Comparison of ENCODE assay signal across 9 cellular contexts in the genomic region with DNA sequence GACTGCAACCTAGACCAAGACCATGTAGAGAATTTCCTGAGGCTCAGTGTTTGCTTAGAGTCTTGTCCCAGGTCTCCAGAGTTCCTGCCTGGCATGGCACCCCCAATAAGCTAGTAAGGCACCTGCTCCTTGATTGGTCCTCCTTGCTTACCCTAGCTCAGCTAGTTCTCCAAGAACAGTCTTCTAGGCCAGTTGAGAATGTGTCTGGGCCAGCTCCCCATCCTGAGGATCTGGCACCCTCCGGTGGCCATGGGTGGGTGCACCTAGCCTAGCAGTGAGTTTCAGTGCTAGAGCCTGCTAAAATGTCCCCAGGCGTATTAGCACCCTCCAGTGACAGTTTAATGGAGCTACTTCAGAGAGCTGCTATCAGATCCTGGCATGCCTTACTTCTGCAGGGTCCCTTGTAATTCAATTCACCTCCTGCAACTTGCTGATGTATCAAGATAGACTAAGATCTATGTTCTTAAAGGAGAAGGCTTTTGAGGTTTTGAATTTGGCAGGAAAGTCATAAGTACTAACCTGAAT. TPM values are rescaled to one million over a fixed set of nuclear protein-coding genes. Genes with fewer than 3 reads are reported as not detected.
DNase-seq lines count a peak whose midpoint lies in the region; ATAC-seq and TF ChIP-seq lines count a peak whose summit lies in the region.
"Had no signal": no experiment of that assay in that cellular context is flagged by ENCODE, and none has a peak within 500 bp of the region (broad histone marks: within the 10 kb centered on the region; RNA-seq: fewer than 3 reads in every experiment).

No MANE protein-coding gene starts in this region.

- H3K27me3 ChIP-seq in DND-41 (ENCODE audit: insufficient read depth, low read length, poor library complexity) = peaks cover 3% of the 10 kb centered on the region

- H3K4me3 Mint-ChIP-seq in activated CD8-positive, alpha-beta memory T cell treated with anti-CD3 and anti-CD28 coated beads, Interleukin-2, amount 10 ng/mL, durations not matched to agents 7 days and 5 days = no peak overlapping the region
- H3K4me3 Mint-ChIP-seq: dendritic cell treated with granulocyte-macrophage colony-stimulating factor and Interleukin-4, amounts not matched to agents 40 ng/mL and 50 ng/mL, for 4 days had no signal

- H3K4me2 ChIP-seq in DND-41 (ENCODE audit: insufficient read depth, low read length) = no peak overlapping the region

- H3K4me1 Mint-ChIP-seq in activated CD8-positive, alpha-beta memory T cell treated with anti-CD3 and anti-CD28 coated beads, Interleukin-2, amount 10 ng/mL, durations not matched to agents 7 days and 5 days = peaks cover 2% of the 10 kb centered on the region

- H4K20me1 ChIP-seq in DND-41 (ENCODE audit: insufficient read depth, low read length) = no peaks in the 10 kb centered on the region

- H3K27ac Mint-ChIP-seq in activated CD8-positive, alpha-beta memory T cell treated with anti-CD3 and anti-CD28 coated beads, Interleukin-2, amount 10 ng/mL, durations not matched to agents 7 days and 5 days = no peak overlapping the region
- H3K27ac Mint-ChIP-seq: dendritic cell treated with granulocyte-macrophage colony-stimulating factor and Interleukin-4, amounts not matched to agents 40 ng/mL and 50 ng/mL, for 4 days had no signal

- no peak overlapping the region; the same call in 1 of the 2 replicates for H2AFZ ChIP-seq in DND-41 (ENCODE audit: low read depth, low read length)

- no peaks in the 10 kb centered on the region for H3K27me3 Mint-ChIP-seq in activated CD8-positive, alpha-beta memory T cell treated with anti-CD3 and anti-CD28 coated beads, Interleukin-2, amount 10 ng/mL, durations not matched to agents 7 days and 5 days

- H3K79me2 ChIP-seq in DND-41 (ENCODE audit: insufficient read depth, low read length) = no peaks in the 10 kb centered on the region

- TF ChIP-seq CTCF in DND-41 (IDR thresholded peaks at IDR 0.05; ENCODE audit: borderline replicate concordance, extremely low read depth, low read length, poor library complexity, severe bottlenecking) = peak; percentile 83
- peak; percentile 75 for TF ChIP-seq CTCF in foreskin fibroblast (IDR thresholded peaks at IDR 0.05; ENCODE audit: low read depth, low read length)

- DNase-seq in DND-41 = peak; percentile 65
- DNase-seq in NOMO-1 (lab: John Stamatoyannopoulos, UW; ENCODE audit: unreplicated experiment in 2 of 2) = peak; percentile 29 to 52
- DNase-seq in activated CD8-positive, alpha-beta memory T cell treated with anti-CD3 and anti-CD28 coated beads, Interleukin-2, amount 10 ng/mL, durations not matched to agents 7 days and 5 days = peak; percentile 86
- peak; percentile 37 to 82 for DNase-seq in foreskin fibroblast
- peak; percentile 47 to 56 (median 55) for DNase-seq in stimulated activated CD4-positive, alpha-beta T cell treated with anti-CD3 and anti-CD28 coated beads, Interleukin-12 subunit alpha, Interleukin-12 subunit beta, amount 100 ng/mL, for 48 hours (ENCODE audit: low read depth in 2 of 3, low spot score in 1 of 3)
- no peak for DNase-seq in NCI-H446 treated with DMSO at 0.1 percent for 48 hours (lab: John Stamatoyannopoulos, UW)

- no peak overlapping the region for H3K27ac ChIP-seq in DND-41 (ENCODE audit: low read length)

- H3K9me3 Mint-ChIP-seq in activated CD8-positive, alpha-beta memory T cell treated with anti-CD3 and anti-CD28 coated beads, Interleukin-2, amount 10 ng/mL, durations not matched to agents 7 days and 5 days (ENCODE audit: low read depth) = no peaks in the 10 kb centered on the region
- H3K9me3 Mint-ChIP-seq: dendritic cell treated with granulocyte-macrophage colony-stimulating factor and Interleukin-4, amounts not matched to agents 40 ng/mL and 50 ng/mL, for 4 days had no signal

- H3K4me1 ChIP-seq in DND-41 (ENCODE audit: insufficient read depth, low read length) = no peaks in the 10 kb centered on the region

- CTCF ChIA-PET in activated CD8-positive, alpha-beta memory T cell treated with anti-CD3 and anti-CD28 coated beads, Interleukin-2, amount 10 ng/mL, durations not matched to agents 7 days and 5 days (lab: Charles Lee) = interaction anchor here (0.5 to 2.6 kb wide), 59 partner anchors 9 to 696 kb away, joined by 3 to 19 read pairs (median 4); partner anchors contain the start of genes INTS2 and MED13

- no peaks in the 10 kb centered on the region for H3K9me3 ChIP-seq in DND-41 (ENCODE audit: insufficient read depth, low read length, severe bottlenecking)

- no peak overlapping the region for H3K9ac ChIP-seq in DND-41 (ENCODE audit: low read depth, low read length)

- H3K4me3 ChIP-seq in DND-41 (ENCODE audit: low read depth in 1 of 2, low read length in 2 of 2) (no peak overlapping the region), foreskin fibroblast (ENCODE audit: low read depth in 1 of 2, low read length in 2 of 2) (no peak overlapping the region)

- no peaks in the 10 kb centered on the region for H3K36me3 ChIP-seq in DND-41 (ENCODE audit: insufficient read depth, low read length)

- ATAC-seq in DND-41 (ENCODE audit: insufficient read depth, low read depth) = peak; percentile 99
- peak; percentile 99 for ATAC-seq in GM19467 (IDR thresholded peaks at IDR 0.05; ENCODE audit: unreplicated experiment)
- peak; percentile 91 for ATAC-seq in HG03469 (IDR thresholded peaks at IDR 0.05; ENCODE audit: unreplicated experiment)
- ATAC-seq in activated CD8-positive, alpha-beta memory T cell treated with anti-CD3 and anti-CD28 coated beads, Interleukin-2, amount 10 ng/mL, durations not matched to agents 7 days and 5 days = peak; percentile 100

- no peaks in the 10 kb centered on the region for H3K36me3 Mint-ChIP-seq in activated CD8-positive, alpha-beta memory T cell treated with anti-CD3 and anti-CD28 coated beads, Interleukin-2, amount 10 ng/mL, durations not matched to agents 7 days and 5 days

RNA-seq across cellular contexts. Expression of gene MED13, which starts 44.4 kb away (rescaled TPM):
- 10 to 100 TPM; 52.4 to 63.6 TPM for total RNA-seq in activated CD8-positive, alpha-beta memory T cell treated with anti-CD3 and anti-CD28 coated beads, Interleukin-2, amount 10 ng/mL, durations not matched to agents 7 days and 5 days
